9 cellular contexts compared by ENCODE assay signal in genomic region chr10:3190817-3191216, GRCh38.
"Had no signal": no experiment of that assay in that cellular context is flagged by ENCODE, and none has a peak within 500 bp of the region (broad histone marks: within the 10 kb centered on the region; RNA-seq: fewer than 3 reads in every experiment).

No MANE protein-coding gene starts in this region.

- H3K27ac ChIP-seq: GM23248, KMS-11 had no signal

- H3K9me3 Mint-ChIP-seq: H9, HFFc6 had no signal

- H3K4me2 ChIP-seq: KMS-11 had no signal

- FAIRE-seq: H54, HTR-8/SVneo had no signal

- H3K4me3 ChIP-seq: GM23248 had no signal

- H2AFZ ChIP-seq: GM23248 had no signal

- H3K4me3 Mint-ChIP-seq: H9, HFFc6 had no signal

- DNase-seq: GM23248, GOT3, H9, HCEC 1CT, HFFc6, KBM-7 had no signal

- H3K27ac Mint-ChIP-seq: H9, HFFc6 had no signal

- H3K9ac ChIP-seq: GM23248, KMS-11 had no signal
